ENCODE assay signal across 2 cellular contexts in the genomic region with DNA sequence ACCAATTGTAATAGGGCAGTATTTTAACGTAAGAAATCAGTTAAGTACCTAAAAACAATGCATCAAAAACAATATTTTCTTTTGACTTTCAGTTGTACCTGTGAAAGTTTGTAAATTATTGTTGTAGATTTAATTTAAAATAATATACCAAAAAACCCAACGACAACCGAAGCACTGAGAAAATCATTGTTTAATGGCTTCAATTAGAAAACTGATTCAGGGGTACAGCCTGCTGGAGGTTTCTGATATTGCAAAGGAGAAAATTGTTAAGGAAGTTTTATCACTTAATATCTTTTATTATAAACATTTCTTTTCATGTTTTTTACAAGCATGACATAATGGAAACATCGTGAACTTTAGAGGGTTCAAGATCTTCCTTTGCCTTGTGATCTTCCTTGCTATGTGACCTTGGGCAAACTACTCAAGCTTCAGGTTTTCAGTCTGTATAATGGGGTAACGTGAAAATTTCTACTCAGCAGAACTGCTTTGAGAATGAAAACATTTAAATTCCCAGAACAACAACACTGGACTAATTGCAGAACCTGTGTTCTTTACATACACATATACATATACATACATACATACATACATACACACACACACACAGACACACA.
TF ChIP-seq lines count a peak whose summit lies in the region.

No MANE protein-coding gene starts in this region.

TF ChIP-seq in GM23338, 12 proteins besides CTCF, POLR2A, EP300 and RAD21 (continued from another document):
- TF ChIP-seq EZH2 (IDR thresholded peaks at IDR 0.05; ENCODE audit: low read depth, unreplicated experiment) = no peak
- TF ChIP-seq POLR2AphosphoS5 (IDR thresholded peaks at IDR 0.05; ENCODE audit: low read depth) = no peak
- no peak for TF ChIP-seq NANOG (IDR thresholded peaks at IDR 0.05; ENCODE audit: borderline replicate concordance)
- TF ChIP-seq, protein P1, sequence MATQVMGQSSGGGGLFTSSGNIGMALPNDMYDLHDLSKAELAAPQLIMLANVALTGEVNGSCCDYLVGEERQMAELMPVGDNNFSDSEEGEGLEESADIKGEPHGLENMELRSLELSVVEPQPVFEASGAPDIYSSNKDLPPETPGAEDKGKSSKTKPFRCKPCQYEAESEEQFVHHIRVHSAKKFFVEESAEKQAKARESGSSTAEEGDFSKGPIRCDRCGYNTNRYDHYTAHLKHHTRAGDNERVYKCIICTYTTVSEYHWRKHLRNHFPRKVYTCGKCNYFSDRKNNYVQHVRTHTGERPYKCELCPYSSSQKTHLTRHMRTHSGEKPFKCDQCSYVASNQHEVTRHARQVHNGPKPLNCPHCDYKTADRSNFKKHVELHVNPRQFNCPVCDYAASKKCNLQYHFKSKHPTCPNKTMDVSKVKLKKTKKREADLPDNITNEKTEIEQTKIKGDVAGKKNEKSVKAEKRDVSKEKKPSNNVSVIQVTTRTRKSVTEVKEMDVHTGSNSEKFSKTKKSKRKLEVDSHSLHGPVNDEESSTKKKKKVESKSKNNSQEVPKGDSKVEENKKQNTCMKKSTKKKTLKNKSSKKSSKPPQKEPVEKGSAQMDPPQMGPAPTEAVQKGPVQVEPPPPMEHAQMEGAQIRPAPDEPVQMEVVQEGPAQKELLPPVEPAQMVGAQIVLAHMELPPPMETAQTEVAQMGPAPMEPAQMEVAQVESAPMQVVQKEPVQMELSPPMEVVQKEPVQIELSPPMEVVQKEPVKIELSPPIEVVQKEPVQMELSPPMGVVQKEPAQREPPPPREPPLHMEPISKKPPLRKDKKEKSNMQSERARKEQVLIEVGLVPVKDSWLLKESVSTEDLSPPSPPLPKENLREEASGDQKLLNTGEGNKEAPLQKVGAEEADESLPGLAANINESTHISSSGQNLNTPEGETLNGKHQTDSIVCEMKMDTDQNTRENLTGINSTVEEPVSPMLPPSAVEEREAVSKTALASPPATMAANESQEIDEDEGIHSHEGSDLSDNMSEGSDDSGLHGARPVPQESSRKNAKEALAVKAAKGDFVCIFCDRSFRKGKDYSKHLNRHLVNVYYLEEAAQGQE (IDR thresholded peaks at IDR 0.05; ENCODE audit: unreplicated experiment) = no peak
- TF ChIP-seq ZNF114 (CRISPR knock-in tag; IDR thresholded peaks at IDR 0.05) = no peak

TF ChIP-seq in GM12878, 131 proteins besides CTCF, POLR2A, EP300 and RAD21 (continued from another document):
- TF ChIP-seq, protein P2, sequence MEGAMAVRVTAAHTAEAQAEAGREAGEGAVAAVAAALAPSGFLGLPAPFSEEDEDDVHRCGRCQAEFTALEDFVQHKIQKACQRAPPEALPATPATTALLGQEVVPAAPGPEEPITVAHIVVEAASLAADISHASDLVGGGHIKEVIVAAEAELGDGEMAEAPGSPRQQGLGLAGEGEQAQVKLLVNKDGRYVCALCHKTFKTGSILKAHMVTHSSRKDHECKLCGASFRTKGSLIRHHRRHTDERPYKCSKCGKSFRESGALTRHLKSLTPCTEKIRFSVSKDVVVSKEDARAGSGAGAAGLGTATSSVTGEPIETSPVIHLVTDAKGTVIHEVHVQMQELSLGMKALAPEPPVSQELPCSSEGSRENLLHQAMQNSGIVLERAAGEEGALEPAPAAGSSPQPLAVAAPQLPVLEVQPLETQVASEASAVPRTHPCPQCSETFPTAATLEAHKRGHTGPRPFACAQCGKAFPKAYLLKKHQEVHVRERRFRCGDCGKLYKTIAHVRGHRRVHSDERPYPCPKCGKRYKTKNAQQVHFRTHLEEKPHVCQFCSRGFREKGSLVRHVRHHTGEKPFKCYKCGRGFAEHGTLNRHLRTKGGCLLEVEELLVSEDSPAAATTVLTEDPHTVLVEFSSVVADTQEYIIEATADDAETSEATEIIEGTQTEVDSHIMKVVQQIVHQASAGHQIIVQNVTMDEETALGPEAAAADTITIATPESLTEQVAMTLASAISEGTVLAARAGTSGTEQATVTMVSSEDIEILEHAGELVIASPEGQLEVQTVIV (IDR thresholded peaks at IDR 0.05; ENCODE audit: borderline replicate concordance, partially characterized antibody) = no peak
- no peak for TF ChIP-seq RUNX3 (IDR thresholded peaks at IDR 0.05; ENCODE audit: low read length)
- no peak for TF ChIP-seq FOXK2 (IDR thresholded peaks at IDR 0.05)
TF ChIP-seq in GM12878: peak in this region for 1.
